In genomic region chr22:28027453-28028448, GRCh38 we compare ENCODE assay signal across 1 cellular context.
TF ChIP-seq lines count a peak whose summit lies in the region.

No MANE protein-coding gene starts in this region.

TF ChIP-seq in HepG2, 621 proteins besides CTCF, POLR2A, EP300 and RAD21 (continued from another document):
- TF ChIP-seq, protein P1, sequence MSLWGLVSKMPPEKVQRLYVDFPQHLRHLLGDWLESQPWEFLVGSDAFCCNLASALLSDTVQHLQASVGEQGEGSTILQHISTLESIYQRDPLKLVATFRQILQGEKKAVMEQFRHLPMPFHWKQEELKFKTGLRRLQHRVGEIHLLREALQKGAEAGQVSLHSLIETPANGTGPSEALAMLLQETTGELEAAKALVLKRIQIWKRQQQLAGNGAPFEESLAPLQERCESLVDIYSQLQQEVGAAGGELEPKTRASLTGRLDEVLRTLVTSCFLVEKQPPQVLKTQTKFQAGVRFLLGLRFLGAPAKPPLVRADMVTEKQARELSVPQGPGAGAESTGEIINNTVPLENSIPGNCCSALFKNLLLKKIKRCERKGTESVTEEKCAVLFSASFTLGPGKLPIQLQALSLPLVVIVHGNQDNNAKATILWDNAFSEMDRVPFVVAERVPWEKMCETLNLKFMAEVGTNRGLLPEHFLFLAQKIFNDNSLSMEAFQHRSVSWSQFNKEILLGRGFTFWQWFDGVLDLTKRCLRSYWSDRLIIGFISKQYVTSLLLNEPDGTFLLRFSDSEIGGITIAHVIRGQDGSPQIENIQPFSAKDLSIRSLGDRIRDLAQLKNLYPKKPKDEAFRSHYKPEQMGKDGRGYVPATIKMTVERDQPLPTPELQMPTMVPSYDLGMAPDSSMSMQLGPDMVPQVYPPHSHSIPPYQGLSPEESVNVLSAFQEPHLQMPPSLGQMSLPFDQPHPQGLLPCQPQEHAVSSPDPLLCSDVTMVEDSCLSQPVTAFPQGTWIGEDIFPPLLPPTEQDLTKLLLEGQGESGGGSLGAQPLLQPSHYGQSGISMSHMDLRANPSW (CRISPR knock-in tag; IDR thresholded peaks at IDR 0.05; ENCODE audit: borderline replicate concordance), result no peak
- TF ChIP-seq ZNF598 (CRISPR knock-in tag; IDR thresholded peaks at IDR 0.05; ENCODE audit: borderline replicate concordance) (no peak), PCBP1 (IDR thresholded peaks at IDR 0.05; ENCODE audit: borderline replicate concordance, low read depth, low read length) (no peak), PITX1 (CRISPR knock-in tag; IDR thresholded peaks at IDR 0.05) (no peak), MXD3 (CRISPR knock-in tag; IDR thresholded peaks at IDR 0.05) (no peak)
